Comparison of ENCODE assay signal across 8 cellular contexts in genomic region chr14:85531594-85532391, GRCh38. TPM values are rescaled to one million over a fixed set of nuclear protein-coding genes. Genes with fewer than 3 reads are reported as not detected.
DNase-seq lines count a peak whose midpoint lies in the region; ATAC-seq and TF ChIP-seq lines count a peak whose summit lies in the region.

No MANE protein-coding gene starts in this region.

- H3K27me3 Mint-ChIP-seq in activated naive CD8-positive, alpha-beta T cell treated with anti-CD3 and anti-CD28 coated beads, Interleukin-2, amount 10 ng/mL, durations not matched to agents 7 days and 5 days: peaks cover 67% of the 10 kb centered on the region
- H3K27me3 Mint-ChIP-seq in activated naive CD8-positive, alpha-beta T cell treated with anti-CD3 and anti-CD28 coated beads for 36 hours: peaks cover 91% of the 10 kb centered on the region

- DNase-seq in activated naive CD8-positive, alpha-beta T cell treated with anti-CD3 and anti-CD28 coated beads, Interleukin-2, amount 10 ng/mL, durations not matched to agents 7 days and 5 days: peak; percentile 40
- no peak for DNase-seq in activated naive CD8-positive, alpha-beta T cell treated with anti-CD3 and anti-CD28 coated beads for 36 hours
- DNase-seq in adrenal gland: peak; percentile 41 to 70 (median 63)
- peak; percentile 55 for DNase-seq in left ventricle myocardium inferior
- no peak for DNase-seq in cerebellar nuclear complex (lab: John Stamatoyannopoulos, UW)
- DNase-seq in NAMALWA (ENCODE audit: low spot score): no peak

- no peak overlapping the region for H2AFZ ChIP-seq in parathyroid adenoma

- H3K9me3 ChIP-seq in adrenal gland (replicated peaks in 1 of 3) (no peaks in the 10 kb centered on the region), left ventricle myocardium inferior (replicated peaks) (no peaks in the 10 kb centered on the region), parathyroid adenoma (ENCODE audit: control insufficient read depth, low read length) (no peaks in the 10 kb centered on the region)

- peak overlapping the region; percentile 65 for H3K4me3 Mint-ChIP-seq in activated naive CD8-positive, alpha-beta T cell treated with anti-CD3 and anti-CD28 coated beads, Interleukin-2, amount 10 ng/mL, durations not matched to agents 7 days and 5 days
- no peak overlapping the region for H3K4me3 Mint-ChIP-seq in activated naive CD8-positive, alpha-beta T cell treated with anti-CD3 and anti-CD28 coated beads for 36 hours

- H3K4me1 Mint-ChIP-seq in activated naive CD8-positive, alpha-beta T cell treated with anti-CD3 and anti-CD28 coated beads, Interleukin-2, amount 10 ng/mL, durations not matched to agents 7 days and 5 days: peaks cover 17% of the 10 kb centered on the region
- H3K4me1 Mint-ChIP-seq in activated naive CD8-positive, alpha-beta T cell treated with anti-CD3 and anti-CD28 coated beads for 36 hours: peaks cover 22% of the 10 kb centered on the region

- H3K4me3 ChIP-seq in adrenal gland: peak overlapping the region in 2 of 4 donors; percentile 20 to 65
- peak overlapping the region; percentile 73 for H3K4me3 ChIP-seq in left ventricle myocardium inferior
- peak overlapping the region; percentile 44 for H3K4me3 ChIP-seq in parathyroid adenoma (ENCODE audit: low read depth, low read length)

- H3K36me3 ChIP-seq in adrenal gland (replicated peaks in 1 of 2) (no peaks in the 10 kb centered on the region), left ventricle myocardium inferior (no peaks in the 10 kb centered on the region), parathyroid adenoma (ENCODE audit: control insufficient read depth, insufficient read depth, low read length) (no peaks in the 10 kb centered on the region)

- TF ChIP-seq CTCF in adrenal gland (IDR thresholded peaks at IDR 0.05): peak in 3 of 6 experiments; percentile 14 to 29 (median 16)
- peak; percentile 32 for TF ChIP-seq CTCF in left ventricle myocardium inferior (IDR thresholded peaks at IDR 0.05; ENCODE audit: borderline replicate concordance)
- TF ChIP-seq CTCF in parathyroid adenoma (IDR thresholded peaks at IDR 0.05): no peak

- H3K9me3 Mint-ChIP-seq in activated naive CD8-positive, alpha-beta T cell treated with anti-CD3 and anti-CD28 coated beads, Interleukin-2, amount 10 ng/mL, durations not matched to agents 7 days and 5 days: peaks cover 3% of the 10 kb centered on the region
- peaks cover 1% of the 10 kb centered on the region for H3K9me3 Mint-ChIP-seq in activated naive CD8-positive, alpha-beta T cell treated with anti-CD3 and anti-CD28 coated beads for 36 hours

- peaks cover 24% of the 10 kb centered on the region for H3K27me3 ChIP-seq in adrenal gland
- H3K27me3 ChIP-seq in left ventricle myocardium inferior (ENCODE audit: low read depth): peaks cover 74% of the 10 kb centered on the region
- H3K27me3 ChIP-seq in parathyroid adenoma (ENCODE audit: control insufficient read depth, insufficient read depth, low read length): no peaks in the 10 kb centered on the region

- peak overlapping the region in 3 of 5 donors; percentile 36 to 83 (median 70) for H3K27ac ChIP-seq in adrenal gland
- H3K27ac ChIP-seq in left ventricle myocardium inferior (replicated peaks): peak overlapping the region; percentile 63
- H3K27ac ChIP-seq in parathyroid adenoma: no peak overlapping the region

- H3K4me2 ChIP-seq in parathyroid adenoma (ENCODE audit: low read length): peak overlapping the region; percentile 76

- intact Hi-C loops in adrenal gland (cut with DNase I) (loop anchor here in 1 of 2 donors (10.0 kb wide), 1 partner anchor 337 kb away; no protein-coding TSS in a partner anchor), left ventricle myocardium inferior (cut with micrococcal nuclease) (no loop called here)

- no peaks in the 10 kb centered on the region for H3K79me2 ChIP-seq in parathyroid adenoma

- H3K27ac Mint-ChIP-seq in activated naive CD8-positive, alpha-beta T cell treated with anti-CD3 and anti-CD28 coated beads, Interleukin-2, amount 10 ng/mL, durations not matched to agents 7 days and 5 days: peak overlapping the region; percentile 57
- no peak overlapping the region for H3K27ac Mint-ChIP-seq in activated naive CD8-positive, alpha-beta T cell treated with anti-CD3 and anti-CD28 coated beads for 36 hours

- H3K36me3 Mint-ChIP-seq in activated naive CD8-positive, alpha-beta T cell treated with anti-CD3 and anti-CD28 coated beads, Interleukin-2, amount 10 ng/mL, durations not matched to agents 7 days and 5 days: no peaks in the 10 kb centered on the region
- H3K36me3 Mint-ChIP-seq in activated naive CD8-positive, alpha-beta T cell treated with anti-CD3 and anti-CD28 coated beads for 36 hours: peaks cover 2% of the 10 kb centered on the region

- POLR2A ChIA-PET in activated naive CD8-positive, alpha-beta T cell treated with anti-CD3 and anti-CD28 coated beads, Interleukin-2, amount 10 ng/mL, durations not matched to agents 7 days and 5 days (lab: Charles Lee): no interaction called here

- no peak for ATAC-seq in activated naive CD8-positive, alpha-beta T cell treated with anti-CD3 and anti-CD28 coated beads, Interleukin-2, amount 10 ng/mL, durations not matched to agents 7 days and 5 days (ENCODE audit: low read depth)
- ATAC-seq in activated CD4-positive, CD25-positive, alpha-beta regulatory T cell treated with anti-CD3 and anti-CD28 coated beads, Interleukin-2, amount 50 U/mL, for 24 hours: no peak

- H3K4me1 ChIP-seq in adrenal gland (replicated peaks in 1 of 2): peaks cover 0 to 36% of the 10 kb centered on the region in 2 donors
- peaks cover 61% of the 10 kb centered on the region for H3K4me1 ChIP-seq in left ventricle myocardium inferior
- no peaks in the 10 kb centered on the region for H3K4me1 ChIP-seq in parathyroid adenoma

- 0 to 2% (median 1%) methylated on average over 9 to 62 of the region's 62 CpGs for WGBS in adrenal gland, 4 donors

- peak in 1 of 2 donors; percentile 30 for TF ChIP-seq POLR2A in adrenal gland (IDR thresholded peaks at IDR 0.05)

- H3K9ac ChIP-seq in parathyroid adenoma: no peak overlapping the region

RNA-seq across cellular contexts. Expression of gene FLRT2, which starts 1.8 kb away (rescaled TPM):
- not detected for total RNA-seq in activated naive CD8-positive, alpha-beta T cell treated with anti-CD3 and anti-CD28 coated beads, Interleukin-2, amount 10 ng/mL, durations not matched to agents 7 days and 5 days
- total RNA-seq in activated naive CD8-positive, alpha-beta T cell treated with anti-CD3 and anti-CD28 coated beads for 36 hours: not detected
- total RNA-seq in adrenal gland: 10 to 100 TPM in 6 of 8 donors, 1 to 10 TPM in 2; 3.3 to 36.7 (median 17.4) TPM
- 10 to 100 TPM in 2 of 3 donors, 1 to 10 TPM in 1; 8.2 to 20.3 (median 15.3) TPM for polyA plus RNA-seq in adrenal gland
- 4.7 TPM for total RNA-seq in left ventricle myocardium inferior

Comparison
In these comparisons a context has a peak if more than half of its experiments do, and no peak if none do; other contexts are left out.
1. DNase-seq: peak in activated naive CD8-positive, alpha-beta T cell treated with anti-CD3 and anti-CD28 coated beads, Interleukin-2, amount 10 ng/mL, durations not matched to agents 7 days and 5 days (single experiment), adrenal gland (7 of 7) and left ventricle myocardium inferior (single experiment); none in activated naive CD8-positive, alpha-beta T cell treated with anti-CD3 and anti-CD28 coated beads for 36 hours (single experiment), cerebellar nuclear complex (0 of 2) and NAMALWA (single experiment).